Comparison of ENCODE assay signal across 18 cellular contexts in genomic region chr10:43925793-43926192, GRCh38.
"Had no signal": no experiment of that assay in that cellular context is flagged by ENCODE, and none has a peak within 500 bp of the region (broad histone marks: within the 10 kb centered on the region; RNA-seq: fewer than 3 reads in every experiment).

No MANE protein-coding gene starts in this region.

- H3K4me1 ChIP-seq: colonic mucosa, lower lobe of right lung, neural progenitor cell, prostate gland, sigmoid colon, testis, tibial artery had no signal

- H3K4me3 ChIP-seq: colonic mucosa, lower lobe of right lung, neural progenitor cell, prostate gland, sigmoid colon, spleen, testis, tibial artery had no signal

- H3K27ac ChIP-seq: colonic mucosa, lower lobe of right lung, neural progenitor cell, prostate gland, sigmoid colon, spleen, testis, tibial artery had no signal

- DNase-seq: colonic mucosa; dermis blood vessel endothelial cell; effector memory CD8-positive, alpha-beta T cell; left ventricle myocardium superior; lower lobe of right lung; midbrain; naive thymus-derived CD4-positive, alpha-beta T cell; right cardiac atrium; sigmoid colon; spleen; stimulated activated CD4-positive, alpha-beta T cell treated with anti-CD3 and anti-CD28 coated beads, Interleukin-4, amount 100 ng/mL, for 4 hours; stimulated activated naive CD8-positive, alpha-beta T cell treated with anti-CD3 and anti-CD28 coated beads, Interleukin-15, Interleukin-2, amounts not matched to agents 100 U/mL and 50 U/mL, for 24 hours; substantia nigra; testis; tibial artery had no signal

- H3K9me3 ChIP-seq: colonic mucosa, lower lobe of right lung, prostate gland, sigmoid colon, spleen, testis, tibial artery had no signal

- H3K27me3 ChIP-seq: colonic mucosa, neural progenitor cell, sigmoid colon, testis, tibial artery had no signal

- H3K9ac ChIP-seq: neural progenitor cell had no signal

- ATAC-seq: effector memory CD8-positive, alpha-beta T cell; left ventricle myocardium superior; lower lobe of right lung; naive thymus-derived CD4-positive, alpha-beta T cell; right cardiac atrium; stimulated activated memory B cell treated with anti-CD40 and anti-IgM and Interleukin-4, amounts not matched to agents 10 μg/mL and 1 μg/mL and 100 μg/mL, for 72 hours; stimulated activated naive CD8-positive, alpha-beta T cell treated with anti-CD3 and anti-CD28 coated beads, Interleukin-15, Interleukin-2, amounts not matched to agents 100 U/mL and 50 U/mL, for 24 hours had no signal

- H3K36me3 ChIP-seq: colonic mucosa, lower lobe of right lung, neural progenitor cell, prostate gland, sigmoid colon, spleen, tibial artery had no signal

- H2AFZ ChIP-seq: neural progenitor cell had no signal

- H3K4me2 ChIP-seq: neural progenitor cell had no signal
